ENCODE assay signal across 9 cellular contexts in the genomic region with DNA sequence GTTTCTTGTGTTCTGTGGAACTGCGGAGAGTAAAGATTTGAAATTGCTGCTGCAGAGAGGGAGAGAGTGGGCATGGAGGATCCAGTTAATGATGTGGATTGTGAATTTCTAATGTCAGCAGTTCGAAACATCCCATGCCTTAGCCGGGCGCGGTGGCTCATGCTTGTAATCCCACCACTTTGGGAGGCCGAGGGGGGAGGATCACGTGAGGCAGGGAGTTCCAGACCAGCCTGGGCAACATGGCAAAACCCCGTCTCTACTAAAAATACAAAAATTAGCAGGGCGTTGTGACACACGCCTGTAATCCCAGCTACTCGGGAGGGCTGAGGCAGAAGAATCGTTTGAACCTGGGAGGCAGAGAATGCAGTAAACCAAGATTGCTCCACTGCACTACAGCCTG. TPM values are rescaled to one million over a fixed set of nuclear protein-coding genes. Genes with fewer than 3 reads are reported as not detected.
DNase-seq lines count a peak whose midpoint lies in the region; ATAC-seq and TF ChIP-seq lines count a peak whose summit lies in the region.
"Had no signal": no experiment of that assay in that cellular context is flagged by ENCODE, and none has a peak within 500 bp of the region (broad histone marks: within the 10 kb centered on the region; RNA-seq: fewer than 3 reads in every experiment).

No MANE protein-coding gene starts in this region.

- no peaks in the 10 kb centered on the region for H3K9me2 ChIP-seq in hepatocyte (replicated peaks; ENCODE audit: insufficient read depth)

- peaks cover 16% of the 10 kb centered on the region for H3K36me3 Mint-ChIP-seq in activated T-helper 2 cell treated with anti-CD3 and anti-CD28 coated beads, Interferon-gamma antibody, Interleukin-2, Interleukin-4, amounts not matched to agents 10 μg/mL and 5 μg/mL and 100 μg/mL, durations not matched to agents 14 hours and 24 hours and 36 hours (ENCODE audit: low read depth)

- no peaks in the 10 kb centered on the region for H3K27me3 Mint-ChIP-seq in activated T-helper 2 cell treated with anti-CD3 and anti-CD28 coated beads, Interferon-gamma antibody, Interleukin-2, Interleukin-4, amounts not matched to agents 10 μg/mL and 5 μg/mL and 100 μg/mL, durations not matched to agents 14 hours and 24 hours and 36 hours (ENCODE audit: low read depth)

- no peak for TF ChIP-seq CTCF in hepatocyte (IDR thresholded peaks at IDR 0.05; ENCODE audit: poor library complexity)
- TF ChIP-seq CTCF in smooth muscle cell (IDR thresholded peaks at IDR 0.05; ENCODE audit: borderline replicate concordance, insufficient read depth, poor library complexity, severe bottlenecking) = no peak

- H3K36me3 ChIP-seq in hepatocyte (replicated peaks; ENCODE audit: insufficient read depth, low read depth) (no peaks in the 10 kb centered on the region), smooth muscle cell (ENCODE audit: low read depth) (no peaks in the 10 kb centered on the region)

- no peaks in the 10 kb centered on the region for H3K9me3 ChIP-seq in hepatocyte (ENCODE audit: low read depth)
- H3K9me3 ChIP-seq in smooth muscle cell (replicated peaks; ENCODE audit: low read depth) = no peaks in the 10 kb centered on the region

- ATAC-seq in HG03520 (IDR thresholded peaks at IDR 0.05; ENCODE audit: unreplicated experiment) (no peak), GM18505 (IDR thresholded peaks at IDR 0.05; ENCODE audit: unreplicated experiment) (no peak)

- H3K4me1 ChIP-seq in hepatocyte (ENCODE audit: insufficient read depth) (peaks cover 27% of the 10 kb centered on the region), smooth muscle cell (ENCODE audit: low read depth) (peaks cover 29% of the 10 kb centered on the region)

- H3K4me3 ChIP-seq in hepatocyte = no peak overlapping the region
- peak overlapping the region; percentile 61 for H3K4me3 ChIP-seq in smooth muscle cell

- no peak for TF ChIP-seq POLR2A in GM18505 (IDR thresholded peaks at IDR 0.05; ENCODE audit: borderline replicate concordance, extremely low read depth, insufficient read depth, insufficient read length)

- H3K4me2 ChIP-seq in hepatocyte (peak overlapping the region; percentile 92), smooth muscle cell (peak overlapping the region; percentile 84)

- H4K20me1 ChIP-seq in hepatocyte (ENCODE audit: insufficient read depth, poor library complexity, severe bottlenecking) (no peaks in the 10 kb centered on the region), smooth muscle cell (ENCODE audit: low read depth) (no peaks in the 10 kb centered on the region)

- H2AFZ ChIP-seq in hepatocyte (no peak overlapping the region), smooth muscle cell (ENCODE audit: low read depth) (peak overlapping the region; percentile 60)

- peak overlapping the region; percentile 90 for H3K27ac Mint-ChIP-seq in activated T-helper 2 cell treated with anti-CD3 and anti-CD28 coated beads, Interferon-gamma antibody, Interleukin-2, Interleukin-4, amounts not matched to agents 10 μg/mL and 5 μg/mL and 100 μg/mL, durations not matched to agents 14 hours and 24 hours and 36 hours

- H3K4me3 Mint-ChIP-seq in activated T-helper 2 cell treated with anti-CD3 and anti-CD28 coated beads, Interferon-gamma antibody, Interleukin-2, Interleukin-4, amounts not matched to agents 10 μg/mL and 5 μg/mL and 100 μg/mL, durations not matched to agents 14 hours and 24 hours and 36 hours (ENCODE audit: low read depth) = peak overlapping the region; percentile 59

- H3K4me1 Mint-ChIP-seq in activated T-helper 2 cell treated with anti-CD3 and anti-CD28 coated beads, Interferon-gamma antibody, Interleukin-2, Interleukin-4, amounts not matched to agents 10 μg/mL and 5 μg/mL and 100 μg/mL, durations not matched to agents 14 hours and 24 hours and 36 hours (ENCODE audit: low read depth) = peaks cover 42% of the 10 kb centered on the region

- H3K9me3 Mint-ChIP-seq in activated T-helper 2 cell treated with anti-CD3 and anti-CD28 coated beads, Interferon-gamma antibody, Interleukin-2, Interleukin-4, amounts not matched to agents 10 μg/mL and 5 μg/mL and 100 μg/mL, durations not matched to agents 14 hours and 24 hours and 36 hours = no peaks in the 10 kb centered on the region

- 76% methylated on average over 12 of the region's 12 CpGs for WGBS in hepatocyte (ENCODE audit: low lambda C conversion rate, missing lambda C conversion rate)
- 13% methylated on average over 12 of the region's 12 CpGs for WGBS in smooth muscle cell (ENCODE audit: low lambda C conversion rate)

- H3K79me2 ChIP-seq in hepatocyte (peaks cover 6% of the 10 kb centered on the region), smooth muscle cell (ENCODE audit: low read depth) (peaks cover 14% of the 10 kb centered on the region)

- H3K27ac ChIP-seq in hepatocyte = peak overlapping the region; percentile 97
- H3K27ac ChIP-seq in smooth muscle cell (ENCODE audit: low read depth) = peak overlapping the region; percentile 99

- peaks cover 24% of the 10 kb centered on the region for H3F3A ChIP-seq in smooth muscle cell (ENCODE audit: low read depth)

- peak; percentile 8 for DNase-seq in HCEC 1CT
- DNase-seq in activated T-helper 2 cell treated with anti-CD3 and anti-CD28 coated beads, Interferon-gamma antibody, Interleukin-2, Interleukin-4, amounts not matched to agents 10 μg/mL and 5 μg/mL and 100 μg/mL, durations not matched to agents 14 hours and 24 hours and 36 hours (ENCODE audit: low spot score) = no peak
- no peak for DNase-seq in hepatocyte (ENCODE audit: low spot score)
- DNase-seq in smooth muscle cell (lab: John Stamatoyannopoulos, UW; ENCODE audit: unreplicated experiment) = peak; percentile 23
- DNase-seq in SHP77 treated with DMSO at 0.1 percent for 48 hours (lab: John Stamatoyannopoulos, UW) = no peak
- no peak for DNase-seq in NCI-H1694 treated with DMSO at 0.1 percent for 48 hours (lab: John Stamatoyannopoulos, UW)
- DNase-seq: SHP77 had no signal

- peak overlapping the region; percentile 90 for H3K9ac ChIP-seq in smooth muscle cell (ENCODE audit: low read depth)

- no peaks in the 10 kb centered on the region for H3K27me3 ChIP-seq in hepatocyte
- H3K27me3 ChIP-seq in smooth muscle cell (ENCODE audit: low read depth) = no peaks in the 10 kb centered on the region

- intact Hi-C loops in activated T-helper 2 cell treated with anti-CD3 and anti-CD28 coated beads, Interferon-gamma antibody, Interleukin-2, Interleukin-4, amounts not matched to agents 10 μg/mL and 5 μg/mL and 100 μg/mL, durations not matched to agents 14 hours and 24 hours and 36 hours (cut with micrococcal nuclease) = loop anchor here (1.0 to 10.0 kb wide), 7 partner anchors 36 to 697 kb away; partner anchors contain the start of genes APBB1 and TRIM34

RNA-seq across cellular contexts. Expression of gene CAVIN3, which starts 1.1 kb away (rescaled TPM):
- total RNA-seq in activated T-helper 2 cell treated with anti-CD3 and anti-CD28 coated beads, Interferon-gamma antibody, Interleukin-2, Interleukin-4, amounts not matched to agents 10 μg/mL and 5 μg/mL and 100 μg/mL, durations not matched to agents 14 hours and 24 hours and 36 hours = 83.1 and 84.3 TPM in 2 replicates
- total RNA-seq in hepatocyte = 70.3 and 93.3 TPM in 2 replicates
- polyA plus RNA-seq in hepatocyte = 115 and 128 TPM in 2 replicates
- 134 and 177 TPM in 2 replicates for total RNA-seq in smooth muscle cell
- 251 and 257 TPM in 2 replicates for polyA plus RNA-seq in smooth muscle cell

Comparison
In these comparisons a context has a peak if more than half of its experiments do, and no peak if none do; other contexts are left out.
1. DNase-seq: peak in HCEC 1CT (single experiment) and smooth muscle cell (single experiment); none in activated T-helper 2 cell treated with anti-CD3 and anti-CD28 coated beads, Interferon-gamma antibody, Interleukin-2, Interleukin-4, amounts not matched to agents 10 μg/mL and 5 μg/mL and 100 μg/mL, durations not matched to agents 14 hours and 24 hours and 36 hours (single experiment), hepatocyte (single experiment), SHP77 treated with DMSO at 0.1 percent for 48 hours (single experiment) and NCI-H1694 treated with DMSO at 0.1 percent for 48 hours (single experiment).